Comparison of ENCODE assay signal across 17 cellular contexts in the genomic region with DNA sequence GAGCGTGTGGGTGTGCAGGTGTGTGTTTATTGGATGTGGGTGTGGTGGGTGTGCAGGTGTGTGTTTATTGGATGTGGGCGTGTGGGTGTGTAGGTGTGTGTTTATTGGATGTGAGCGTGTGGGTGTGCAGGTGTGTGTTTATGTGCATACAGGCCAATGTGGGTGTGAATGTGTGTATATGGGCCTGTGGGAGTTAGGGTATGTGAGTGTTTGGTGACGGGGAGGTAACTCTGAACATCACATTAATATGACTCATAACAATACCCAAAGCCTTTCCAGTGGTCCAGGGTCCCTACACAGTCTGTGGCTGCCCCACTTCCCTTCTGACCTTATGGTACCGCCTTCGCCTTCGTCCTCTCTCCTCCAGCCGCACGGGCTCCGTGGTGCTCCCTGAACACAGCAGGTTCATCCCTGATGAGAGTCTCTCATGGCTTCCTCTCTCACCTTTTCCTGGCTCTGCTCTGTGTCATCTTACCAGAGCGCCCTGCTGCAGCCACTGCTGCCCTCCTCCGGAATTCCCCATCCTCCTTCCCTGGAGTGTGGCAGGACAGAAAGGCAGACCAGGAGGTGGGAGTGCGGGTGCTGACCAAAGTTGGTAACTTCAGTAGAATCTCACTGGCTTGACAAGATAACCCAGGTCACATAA.
DNase-seq lines count a peak whose midpoint lies in the region; ATAC-seq, FAIRE-seq and TF ChIP-seq lines count a peak whose summit lies in the region.
"Had no signal": no experiment of that assay in that cellular context is flagged by ENCODE, and none has a peak within 500 bp of the region (broad histone marks: within the 10 kb centered on the region; RNA-seq: fewer than 3 reads in every experiment).

No MANE protein-coding gene starts in this region.

- in situ Hi-C loops in HepG2 (cut with HindIII; ENCODE audit: extremely low pct_ligation_motif_present, low pct_unique_long_range_greater_than_20kb) (no loop called here), K562 (cut with MboI) (no loop called here)

- TF ChIP-seq POLR2A in HepG2 (IDR thresholded peaks at IDR 0.05; ENCODE audit: insufficient read depth in 1 of 2, low read depth in 2 of 2, low read length in 2 of 2) = no peak
- TF ChIP-seq POLR2A in right lobe of liver (IDR thresholded peaks at IDR 0.05) = no peak
- TF ChIP-seq POLR2A in K562 (conservative IDR thresholded peaks at IDR 0.05) = no peak

- H4K20me1 ChIP-seq in HepG2 (ENCODE audit: insufficient read depth, low read length) (no peaks in the 10 kb centered on the region), K562 (replicated peaks; ENCODE audit: control insufficient read depth, insufficient read depth, low read length) (no peaks in the 10 kb centered on the region; the same call in 1 of the 2 replicates)
- H4K20me1 ChIP-seq: BLaER1 treated with 17β-estradiol and CSF1 and Interleukin-3, amounts not matched to agents 10 nM and 100 nM had no signal

- no peak for DNase-seq in HepG2 (ENCODE audit: low spot score)
- no peak for DNase-seq in right lobe of liver
- no peak for DNase-seq in K562 (ENCODE audit: extremely low read depth in 1 of 4, low spot score in 3 of 4)
- peak; percentile 53 for DNase-seq in left kidney (ENCODE audit: low read depth, low spot score)
- peak; percentile 38 for DNase-seq in urothelium cell line (ENCODE audit: low spot score)
- no peak for DNase-seq in substantia nigra (lab: John Stamatoyannopoulos, UW)
- DNase-seq in caudate nucleus (lab: John Stamatoyannopoulos, UW) = no peak
- DNase-seq in activated naive CD4-positive, alpha-beta T cell (lab: John Stamatoyannopoulos, UW) = no peak
- DNase-seq: ACHN; Calu3; CD4-positive, CD25-positive, alpha-beta regulatory T cell; DMS 273 treated with DMSO at 0.1 percent for 48 hours; DND-41; GDM1 had no signal

- H3K9me3 ChIP-seq in HepG2 (ENCODE audit: low read length) (no peaks in the 10 kb centered on the region), right lobe of liver (no peaks in the 10 kb centered on the region), K562 (replicated peaks; ENCODE audit: control insufficient read depth, insufficient read depth, low read depth, low read length) (no peaks in the 10 kb centered on the region)
- H3K9me3 ChIP-seq: BLaER1 treated with 17β-estradiol and CSF1 and Interleukin-3, amounts not matched to agents 10 nM and 100 nM had no signal

- TF ChIP-seq EP300 in HepG2 (IDR thresholded peaks at IDR 0.05; ENCODE audit: low read depth in 2 of 2, low read length in 2 of 2) = no peak
- TF ChIP-seq EP300 in HepG2 (CRISPR knock-in tag; IDR thresholded peaks at IDR 0.05; ENCODE audit: borderline replicate concordance) = no peak
- TF ChIP-seq EP300 in K562 (IDR thresholded peaks at IDR 0.05; ENCODE audit: low read length) = no peak

- H3K9me1 ChIP-seq in K562 (ENCODE audit: control insufficient read depth, insufficient read depth, low read length) = no peaks in the 10 kb centered on the region

- no peak for FAIRE-seq in HepG2 (lab: Jason Lieb, UNC)
- no peak for FAIRE-seq in K562 (lab: Jason Lieb, UNC)
- FAIRE-seq in urothelium cell line (lab: Jason Lieb, UNC) = no peak
- FAIRE-seq: GM19239 had no signal

- H3K4me2 ChIP-seq in HepG2 (ENCODE audit: low read depth, low read length) (no peak overlapping the region), K562 (ENCODE audit: insufficient read depth, low read length) (no peak overlapping the region)
- H3K4me2 ChIP-seq: BLaER1 treated with 17β-estradiol and CSF1 and Interleukin-3, amounts not matched to agents 10 nM and 100 nM had no signal

- peaks cover 8% of the 10 kb centered on the region; the same call in 1 of the 2 replicates for H3K4me1 ChIP-seq in HepG2 (ENCODE audit: insufficient read depth, low read length)
- H3K4me1 ChIP-seq in right lobe of liver = no peaks in the 10 kb centered on the region
- H3K4me1 ChIP-seq in K562 (replicated peaks in 1 of 2; ENCODE audit: control insufficient read depth in 2 of 2, insufficient read depth in 2 of 2, low read length in 2 of 2) = no peaks in the 10 kb centered on the region; a peak in 1 of 5 replicates

- peak; percentile 47 for TF ChIP-seq CTCF in HepG2 (CRISPR knock-in tag; IDR thresholded peaks at IDR 0.05)
- TF ChIP-seq CTCF in right lobe of liver (IDR thresholded peaks at IDR 0.05) = no peak
- no peak for TF ChIP-seq CTCF in K562 (IDR thresholded peaks at IDR 0.05 in 2 of 3, conservative IDR thresholded peaks at IDR 0.05 in 1 of 3; ENCODE audit: insufficient read depth in 2 of 3, low read depth in 1 of 3, low read length in 3 of 3)

- 37% methylated on average over 13 of the region's 13 CpGs for WGBS in HepG2 (ENCODE audit: low lambda C conversion rate)
- WGBS in right lobe of liver (ENCODE audit: insufficient coverage, low coverage, low lambda C conversion rate, missing lambda C conversion rate) = 72% methylated on average over 12 of the region's 13 CpGs
- 1% methylated on average over 13 of the region's 13 CpGs for WGBS in K562 (ENCODE audit: insufficient coverage, low coverage, missing lambda C conversion rate)

- CTCF ChIA-PET in HepG2 (lab: Yijun Ruan, JAX; ENCODE audit: low intra/inter-chr PET ratio, low total read pairs) (no interaction called here), K562 (lab: Yijun Ruan, JAX; ENCODE audit: low intra/inter-chr PET ratio) (interaction anchor here (0.6 kb wide), 1 partner anchor 1781 kb away, joined by 4 read pairs; no protein-coding TSS in a partner anchor)

- no peak overlapping the region for H2AFZ ChIP-seq in HepG2 (ENCODE audit: low read length)
- H2AFZ ChIP-seq in K562 (ENCODE audit: low read depth, low read length) = no peak overlapping the region

- intact Hi-C loops in HepG2 (cut with micrococcal nuclease; ENCODE audit: unreplicated experiment) (no loop called here), right lobe of liver (cut with DNase I) (no loop called here), K562 (cut with micrococcal nuclease) (no loop called here)

- peak; percentile 58 for ATAC-seq in HepG2
- no peak for ATAC-seq in right lobe of liver
- no peak for ATAC-seq in K562
- ATAC-seq: HCT116 had no signal

- H3K9ac ChIP-seq in HepG2 (ENCODE audit: insufficient read depth, low read depth, low read length) (no peak overlapping the region), K562 (ENCODE audit: insufficient read depth in 1 of 2, low read depth in 2 of 2, low read length in 2 of 2) (no peak overlapping the region)
- H3K9ac ChIP-seq: BLaER1 treated with 17β-estradiol and CSF1 and Interleukin-3, amounts not matched to agents 10 nM and 100 nM had no signal

- POLR2A ChIA-PET in HepG2 (lab: Yijun Ruan, JAX) = no interaction called here
- POLR2A ChIA-PET in K562 (lab: Yijun Ruan, JAX) = no interaction called here

- TF ChIP-seq RAD21 in HepG2 (CRISPR knock-in tag; IDR thresholded peaks at IDR 0.05) (no peak), K562 (CRISPR knock-in tag; conservative IDR thresholded peaks at IDR 0.05 in 1 of 2, IDR thresholded peaks at IDR 0.05 in 1 of 2) (no peak)

- H3K79me2 ChIP-seq in HepG2 (ENCODE audit: insufficient read depth, low read length) (no peaks in the 10 kb centered on the region), K562 (ENCODE audit: control insufficient read depth, insufficient read depth, low read length) (no peaks in the 10 kb centered on the region)

- H3K27me3 ChIP-seq in HepG2 (ENCODE audit: control insufficient read depth in 1 of 2, insufficient read depth in 2 of 2, low read length in 2 of 2) (peaks cover 6 to 69% of the 10 kb centered on the region in 2 experiments; a peak in 4 of 5 replicates), right lobe of liver (no peaks in the 10 kb centered on the region), K562 (ENCODE audit: control insufficient read depth in 2 of 2, insufficient read depth in 2 of 2, low read length in 2 of 2) (peaks cover under 1 to 40% of the 10 kb centered on the region in 2 experiments; a peak in 3 of 5 replicates)
- H3K27me3 ChIP-seq: BLaER1 treated with 17β-estradiol and CSF1 and Interleukin-3, amounts not matched to agents 10 nM and 100 nM had no signal

- H3K36me3 ChIP-seq in HepG2 (replicated peaks in 1 of 2; ENCODE audit: control insufficient read depth in 1 of 2, insufficient read depth in 2 of 2, low read length in 2 of 2) (no peaks in the 10 kb centered on the region), right lobe of liver (no peaks in the 10 kb centered on the region), K562 (ENCODE audit: control insufficient read depth, insufficient read depth, low read length) (no peaks in the 10 kb centered on the region)
- H3K36me3 ChIP-seq: BLaER1 treated with 17β-estradiol and CSF1 and Interleukin-3, amounts not matched to agents 10 nM and 100 nM had no signal

- H3K4me3 ChIP-seq in HepG2 (replicated peaks in 1 of 3; ENCODE audit: insufficient read depth in 1 of 3, low read depth in 2 of 3, low read length in 3 of 3) = no peak overlapping the region
- H3K4me3 ChIP-seq in right lobe of liver = no peak overlapping the region
- H3K4me3 ChIP-seq in K562 = no peak overlapping the region
- H3K4me3 ChIP-seq: BLaER1 treated with 17β-estradiol and CSF1 and Interleukin-3, amounts not matched to agents 10 nM and 100 nM had no signal

- BruUV-seq in HepG2 (replicated peaks; lab: Mats Ljungman, UMichigan) (no TSS peak), K562 (replicated peaks; lab: Mats Ljungman, UMichigan) (no TSS peak)

- H3K27ac ChIP-seq in HepG2 (ENCODE audit: extremely low read length, insufficient read depth, low read length) (no peak overlapping the region), right lobe of liver (no peak overlapping the region), K562 (ENCODE audit: extremely low read depth, low read depth, low read length) (no peak overlapping the region), substantia nigra (ENCODE audit: low read depth, low read length, poor library complexity, severe bottlenecking) (no peak overlapping the region), caudate nucleus (ENCODE audit: low read depth, low read length) (no peak overlapping the region)
- H3K27ac ChIP-seq: BLaER1 treated with 17β-estradiol and CSF1 and Interleukin-3, amounts not matched to agents 10 nM and 100 nM had no signal

TF ChIP-seq in HepG2, 621 proteins besides CTCF, POLR2A, EP300 and RAD21:
- peak; percentile 64 for TF ChIP-seq ZNF263 (CRISPR knock-in tag; IDR thresholded peaks at IDR 0.05)
- TF ChIP-seq CREB1 (IDR thresholded peaks at IDR 0.05) = 0 out of 2 replicates have a peak, but pooled peaks have one; percentile 20
- TF ChIP-seq CREB1 (CRISPR knock-in tag; IDR thresholded peaks at IDR 0.05) = no peak
- TF ChIP-seq ZNF331 (CRISPR knock-in tag; IDR thresholded peaks at IDR 0.05) = no peak
- peak; percentile 42; the same call in 1 of the 2 replicates for TF ChIP-seq STAG1 (CRISPR knock-in tag; IDR thresholded peaks at IDR 0.05)
- no peak for TF ChIP-seq ZNF780A (CRISPR knock-in tag; IDR thresholded peaks at IDR 0.05)

TF ChIP-seq in K562, 482 proteins besides CTCF, POLR2A, EP300 and RAD21:
- TF ChIP-seq TEAD4 (IDR thresholded peaks at IDR 0.05; ENCODE audit: low read length) (no peak), TEAD4 (CRISPR knock-in tag; IDR thresholded peaks at IDR 0.05; ENCODE audit: borderline replicate concordance) (no peak), IFI16 (CRISPR knock-in tag; IDR thresholded peaks at IDR 0.05) (no peak), ARHGAP35 (IDR thresholded peaks at IDR 0.05; ENCODE audit: partially characterized antibody) (no peak), ZNF263 (CRISPR knock-in tag; IDR thresholded peaks at IDR 0.05; ENCODE audit: borderline replicate concordance) (peak; percentile 44; the same call in 1 of the 2 replicates)
TF ChIP-seq in K562: peak in this region for 1.

Comparison
In these comparisons a context has a peak if more than half of its experiments do, and no peak if none do; other contexts are left out.
1. DNase-seq: peak in left kidney (single experiment) and urothelium cell line (single experiment); none in HepG2 (single experiment), right lobe of liver (0 of 3), K562 (0 of 4), substantia nigra (0 of 49), caudate nucleus (0 of 61) and activated naive CD4-positive, alpha-beta T cell (0 of 4).